8 cellular contexts compared by ENCODE assay signal in genomic region chr3:113532698-113533533, GRCh38. TPM values are rescaled to one million over a fixed set of nuclear protein-coding genes. Genes with fewer than 3 reads are reported as not detected.
DNase-seq lines count a peak whose midpoint lies in the region; ATAC-seq and TF ChIP-seq lines count a peak whose summit lies in the region.

No MANE protein-coding gene starts in this region.

- peak; percentile 39 for TF ChIP-seq POLR2A in GM19193 (IDR thresholded peaks at IDR 0.05; ENCODE audit: extremely low read depth, insufficient read depth, insufficient read length)

- H3K4me3 ChIP-seq in BJ (ENCODE audit: low read depth, low read length) (peak overlapping the region; percentile 36), duodenal mucosa (ENCODE audit: low read depth in 1 of 2, low read length in 2 of 2) (peak overlapping the region; percentile 87 to 89)

- H3K9ac ChIP-seq in duodenal mucosa (ENCODE audit: low read depth in 1 of 2, low read length in 2 of 2), result peak overlapping the region; percentile 82 to 83

- H3K27ac Mint-ChIP-seq in activated CD4-positive, alpha-beta T cell treated with anti-CD3 and anti-CD28 coated beads for 36 hours, result peak overlapping the region; percentile 96
- H3K27ac Mint-ChIP-seq in stimulated activated naive CD8-positive, alpha-beta T cell treated with anti-CD3 and anti-CD28 coated beads, Interleukin-15, amount 100 ng/mL, for 72 hours, result peak overlapping the region; percentile 99

- 0 out of 2 replicates have a peak, but pooled peaks have one; percentile 1 for TF ChIP-seq CTCF in BJ (IDR thresholded peaks at IDR 0.05; ENCODE audit: insufficient read depth, low read depth, low read length)

- peaks cover 55% of the 10 kb centered on the region for H3K4me1 Mint-ChIP-seq in activated CD4-positive, alpha-beta T cell treated with anti-CD3 and anti-CD28 coated beads for 36 hours
- peaks cover 56% of the 10 kb centered on the region for H3K4me1 Mint-ChIP-seq in stimulated activated naive CD8-positive, alpha-beta T cell treated with anti-CD3 and anti-CD28 coated beads, Interleukin-15, amount 100 ng/mL, for 72 hours

- peak; percentile 26 for ATAC-seq in HG03442 (IDR thresholded peaks at IDR 0.05; ENCODE audit: unreplicated experiment)
- ATAC-seq in activated CD4-positive, alpha-beta T cell treated with anti-CD3 and anti-CD28 coated beads for 36 hours, result peak; percentile 45
- ATAC-seq in stimulated activated naive CD8-positive, alpha-beta T cell treated with anti-CD3 and anti-CD28 coated beads, Interleukin-15, amount 100 ng/mL, for 72 hours, result peak; percentile 76

- DNase-seq in BJ (ENCODE audit: low read depth), result no peak
- DNase-seq in activated CD4-positive, alpha-beta T cell treated with anti-CD3 and anti-CD28 coated beads for 36 hours, result peak; percentile 68
- DNase-seq in midbrain (lab: John Stamatoyannopoulos, UW), result peak; percentile 44
- DNase-seq in stimulated activated naive CD8-positive, alpha-beta T cell treated with anti-CD3 and anti-CD28 coated beads, Interleukin-15, amount 100 ng/mL, for 72 hours, result peak; percentile 63 to 71
- no peak for DNase-seq in GOT3 (lab: John Stamatoyannopoulos, UW)

- POLR2A ChIA-PET in BJ (lab: Charles Lee), result no interaction called here
- POLR2A ChIA-PET in activated CD4-positive, alpha-beta T cell treated with anti-CD3 and anti-CD28 coated beads for 36 hours (lab: Charles Lee), result no interaction called here

- peak overlapping the region; percentile 27 for H3K27ac ChIP-seq in duodenal mucosa (ENCODE audit: low read depth, low read length)

- CTCF ChIA-PET in BJ (lab: Yijun Ruan, JAX), result no interaction called here
- CTCF ChIA-PET in activated CD4-positive, alpha-beta T cell treated with anti-CD3 and anti-CD28 coated beads for 36 hours (lab: Charles Lee), result interaction anchor here (0.7 to 1.4 kb wide), 2 partner anchors 45 to 46 kb away, joined by 3 to 10 read pairs; no protein-coding TSS in a partner anchor

- intact Hi-C loops in activated CD4-positive, alpha-beta T cell treated with anti-CD3 and anti-CD28 coated beads for 36 hours (cut with DNase I, micrococcal nuclease), result loop anchor here (1.0 to 5.0 kb wide), 9 partner anchors 18 to 1614 kb away; partner anchors contain the start of genes NAA50 (in 2 of the 2), SPICE1 (in 2 of the 2), ATP6V1A (in 1 of the 2) and USF3 (in 1 of the 2)

- no peaks in the 10 kb centered on the region for H3K27me3 Mint-ChIP-seq in activated CD4-positive, alpha-beta T cell treated with anti-CD3 and anti-CD28 coated beads for 36 hours
- no peaks in the 10 kb centered on the region for H3K27me3 Mint-ChIP-seq in stimulated activated naive CD8-positive, alpha-beta T cell treated with anti-CD3 and anti-CD28 coated beads, Interleukin-15, amount 100 ng/mL, for 72 hours

- H3K9me3 Mint-ChIP-seq in activated CD4-positive, alpha-beta T cell treated with anti-CD3 and anti-CD28 coated beads for 36 hours (ENCODE audit: low read depth), result no peaks in the 10 kb centered on the region
- no peaks in the 10 kb centered on the region for H3K9me3 Mint-ChIP-seq in stimulated activated naive CD8-positive, alpha-beta T cell treated with anti-CD3 and anti-CD28 coated beads, Interleukin-15, amount 100 ng/mL, for 72 hours

- no peaks in the 10 kb centered on the region for H3K9me3 ChIP-seq in duodenal mucosa (ENCODE audit: control insufficient read depth in 1 of 2, low read length in 2 of 2)

- H3K4me3 Mint-ChIP-seq in activated CD4-positive, alpha-beta T cell treated with anti-CD3 and anti-CD28 coated beads for 36 hours, result peak overlapping the region; percentile 89
- peak overlapping the region; percentile 92 to 98 for H3K4me3 Mint-ChIP-seq in stimulated activated naive CD8-positive, alpha-beta T cell treated with anti-CD3 and anti-CD28 coated beads, Interleukin-15, amount 100 ng/mL, for 72 hours

- H3K4me1 ChIP-seq in duodenal mucosa (ENCODE audit: control insufficient read depth in 1 of 2, insufficient read depth in 2 of 2, low read length in 2 of 2), result peaks cover 0 to 16% of the 10 kb centered on the region in 2 donors

- peaks cover 16% of the 10 kb centered on the region for H3K36me3 Mint-ChIP-seq in activated CD4-positive, alpha-beta T cell treated with anti-CD3 and anti-CD28 coated beads for 36 hours (ENCODE audit: low read depth)

- no peaks in the 10 kb centered on the region for H3K36me3 ChIP-seq in BJ (ENCODE audit: control insufficient read depth, insufficient read depth, low read length)
- H3K36me3 ChIP-seq in duodenal mucosa (ENCODE audit: control insufficient read depth in 1 of 2, insufficient read depth in 2 of 2, low read length in 2 of 2), result no peaks in the 10 kb centered on the region

- H3K27me3 ChIP-seq in BJ (ENCODE audit: control insufficient read depth, insufficient read depth, low read length), result peaks cover 27% of the 10 kb centered on the region
- H3K27me3 ChIP-seq in duodenal mucosa (ENCODE audit: control insufficient read depth in 1 of 2, insufficient read depth in 2 of 2, low read length in 2 of 2), result peaks cover 0 to 4% of the 10 kb centered on the region in 2 donors

RNA-seq across cellular contexts. Expression of gene SIDT1, which starts 0.6 kb away (rescaled TPM):
- polyA plus RNA-seq in BJ (2011; rRNA removed), result not detected in 2 replicates
- not detected in 2 replicates for polyA minus RNA-seq in BJ (2011; rRNA and poly(A)+ RNA removed)
- 10 to 100 TPM; 19.0 to 19.7 TPM for total RNA-seq in activated CD4-positive, alpha-beta T cell treated with anti-CD3 and anti-CD28 coated beads for 36 hours

RNA-seq across cellular contexts. Expression of gene SPICE1, which starts 18.0 kb away (rescaled TPM):
- 3.0 and 4.4 TPM in 2 replicates for polyA plus RNA-seq in BJ (2011; rRNA removed)
- polyA minus RNA-seq in BJ (2011; rRNA and poly(A)+ RNA removed), result 2.5 and 4.3 TPM in 2 replicates
- 10 to 100 TPM; 31.9 to 32.8 TPM for total RNA-seq in activated CD4-positive, alpha-beta T cell treated with anti-CD3 and anti-CD28 coated beads for 36 hours

Comparison
In these comparisons a context has a peak if more than half of its experiments do, and no peak if none do; other contexts are left out.
1. DNase-seq: peak in activated CD4-positive, alpha-beta T cell treated with anti-CD3 and anti-CD28 coated beads for 36 hours (single experiment), midbrain (single experiment) and stimulated activated naive CD8-positive, alpha-beta T cell treated with anti-CD3 and anti-CD28 coated beads, Interleukin-15, amount 100 ng/mL, for 72 hours (2 of 2); none in BJ (single experiment) and GOT3 (single experiment).
2. ATAC-seq: peak in every context shown above with its lines; median percentile 76 in stimulated activated naive CD8-positive, alpha-beta T cell treated with anti-CD3 and anti-CD28 coated beads, Interleukin-15, amount 100 ng/mL, for 72 hours; 45 in activated CD4-positive, alpha-beta T cell treated with anti-CD3 and anti-CD28 coated beads for 36 hours; 26 in HG03442.